In genomic region chr7:104011829-104012228, GRCh38 we compare ENCODE assay signal across 1 cellular context.
TF ChIP-seq lines count a peak whose summit lies in the region.

No MANE protein-coding gene starts in this region.

TF ChIP-seq in GM23338, 12 proteins besides CTCF, POLR2A, EP300 and RAD21 (continued from another document):
- TF ChIP-seq REST (IDR thresholded peaks at IDR 0.05; ENCODE audit: unreplicated experiment): no peak
- no peak for TF ChIP-seq ZNF114 (CRISPR knock-in tag; IDR thresholded peaks at IDR 0.05)
- TF ChIP-seq ZNF331 (CRISPR knock-in tag; IDR thresholded peaks at IDR 0.05; ENCODE audit: low read depth): no peak
- no peak for TF ChIP-seq JUNB (IDR thresholded peaks at IDR 0.05; ENCODE audit: unreplicated experiment)
- TF ChIP-seq EZH2 (IDR thresholded peaks at IDR 0.05; ENCODE audit: low read depth, unreplicated experiment): no peak
